ENCODE assay signal across 17 cellular contexts in genomic region chr5:146620663-146621051, GRCh38.
DNase-seq lines count a peak whose midpoint lies in the region; ATAC-seq lines count a peak whose summit lies in the region.
"Had no signal": no experiment of that assay in that cellular context is flagged by ENCODE, and none has a peak within 500 bp of the region (broad histone marks: within the 10 kb centered on the region; RNA-seq: fewer than 3 reads in every experiment).

No MANE protein-coding gene starts in this region.

- no peak overlapping the region for H3K4me3 ChIP-seq in aorta (ENCODE audit: low read length in 2 of 2)
- H3K4me3 ChIP-seq: adrenal gland, heart right ventricle had no signal

- peaks cover 3% of the 10 kb centered on the region for H3K36me3 Mint-ChIP-seq in effector memory CD8-positive, alpha-beta T cell (ENCODE audit: insufficient read depth)

- no peaks in the 10 kb centered on the region for H3K27me3 Mint-ChIP-seq in stimulated activated naive CD8-positive, alpha-beta T cell treated with anti-CD3 and anti-CD28 coated beads, Interleukin-15, amount 100 ng/mL, for 72 hours
- no peaks in the 10 kb centered on the region for H3K27me3 Mint-ChIP-seq in effector memory CD8-positive, alpha-beta T cell
- H3K27me3 Mint-ChIP-seq: activated CD4-positive, alpha-beta memory T cell treated with anti-CD3 and anti-CD28 coated beads, Interleukin-2, amount 10 ng/mL, durations not matched to agents 7 days and 5 days; CD4-positive, alpha-beta T cell had no signal

- H3K9me3 ChIP-seq in aorta (ENCODE audit: control insufficient read depth, low read length) = no peaks in the 10 kb centered on the region

- no peak overlapping the region for H3K27ac Mint-ChIP-seq in stimulated activated naive CD8-positive, alpha-beta T cell treated with anti-CD3 and anti-CD28 coated beads, Interleukin-15, amount 100 ng/mL, for 72 hours
- H3K27ac Mint-ChIP-seq in effector memory CD8-positive, alpha-beta T cell = no peak overlapping the region
- H3K27ac Mint-ChIP-seq: activated CD4-positive, alpha-beta memory T cell treated with anti-CD3 and anti-CD28 coated beads, Interleukin-2, amount 10 ng/mL, durations not matched to agents 7 days and 5 days; CD4-positive, alpha-beta T cell; HFFc6 had no signal

- no peaks in the 10 kb centered on the region for H3K4me1 ChIP-seq in aorta (ENCODE audit: control insufficient read depth in 1 of 2, insufficient read depth in 2 of 2, low read length in 2 of 2)
- H3K4me1 ChIP-seq: adrenal gland, heart right ventricle had no signal

- no peak for DNase-seq in stimulated activated naive CD8-positive, alpha-beta T cell treated with anti-CD3 and anti-CD28 coated beads, Interleukin-15, amount 100 ng/mL, for 72 hours
- DNase-seq in stimulated activated naive CD8-positive, alpha-beta T cell treated with anti-CD3 and anti-CD28 coated beads, Interleukin-15, Interleukin-2, amounts not matched to agents 100 U/mL and 50 U/mL, for 24 hours = no peak
- DNase-seq in NCI-H345 treated with DMSO at 0.1 percent for 48 hours (lab: John Stamatoyannopoulos, UW; ENCODE audit: unreplicated experiment) (peak; percentile 95), ecto neural progenitor cell (ENCODE audit: low spot score) (peak; percentile 52), aorta (no peak), kidney glomerular epithelial cell (lab: John Stamatoyannopoulos, UW) (no peak), NCI-H82 treated with DMSO at 0.1 percent for 48 hours (lab: John Stamatoyannopoulos, UW; ENCODE audit: unreplicated experiment) (no peak)
- DNase-seq in effector memory CD8-positive, alpha-beta T cell = no peak
- DNase-seq: activated CD4-positive, alpha-beta memory T cell treated with anti-CD3 and anti-CD28 coated beads, Interleukin-2, amount 10 ng/mL, durations not matched to agents 7 days and 5 days; CD4-positive, alpha-beta T cell; GDM1; heart right ventricle; HFFc6; NCI-H1048; stimulated activated CD4-positive, alpha-beta T cell treated with anti-CD3 and anti-CD28 coated beads, Interleukin-12 subunit alpha, Interleukin-12 subunit beta, amount 100 ng/mL, for 4 hours had no signal

- peak; percentile 12 for ATAC-seq in stimulated activated naive CD8-positive, alpha-beta T cell treated with anti-CD3 and anti-CD28 coated beads, Interleukin-15, amount 100 ng/mL, for 72 hours
- no peak for ATAC-seq in stimulated activated naive CD8-positive, alpha-beta T cell treated with anti-CD3 and anti-CD28 coated beads, Interleukin-15, Interleukin-2, amounts not matched to agents 100 U/mL and 50 U/mL, for 24 hours
- peak; percentile 7 for ATAC-seq in aorta (ENCODE audit: low FRiP score)
- no peak for ATAC-seq in effector memory CD8-positive, alpha-beta T cell (replicated peaks)
- ATAC-seq: heart right ventricle, SK-N-SH treated with all-trans-retinoic acid at 6 μM for 48 hours had no signal

- no peak overlapping the region for H3K27ac ChIP-seq in aorta (ENCODE audit: low read depth in 1 of 2, low read length in 2 of 2)
- H3K27ac ChIP-seq: adrenal gland, heart right ventricle had no signal

- H3K27me3 ChIP-seq in aorta (ENCODE audit: control insufficient read depth in 1 of 2, insufficient read depth in 2 of 2, low read length in 1 of 2) = no peaks in the 10 kb centered on the region
- H3K27me3 ChIP-seq: adrenal gland, heart right ventricle had no signal

- intact Hi-C loops in aorta (cut with DNase I) = no loop called here

- H3K4me1 Mint-ChIP-seq in stimulated activated naive CD8-positive, alpha-beta T cell treated with anti-CD3 and anti-CD28 coated beads, Interleukin-15, amount 100 ng/mL, for 72 hours = no peaks in the 10 kb centered on the region
- H3K4me1 Mint-ChIP-seq in effector memory CD8-positive, alpha-beta T cell (ENCODE audit: low read depth in 2 of 2) = peaks cover 7 to 9% of the 10 kb centered on the region in 2 donors
- H3K4me1 Mint-ChIP-seq: activated CD4-positive, alpha-beta memory T cell treated with anti-CD3 and anti-CD28 coated beads, Interleukin-2, amount 10 ng/mL, durations not matched to agents 7 days and 5 days had no signal

- 43 to 45% methylated on average over 5 of the region's 5 CpGs for WGBS in aorta, 2 donors

- no peak overlapping the region for H3K4me3 Mint-ChIP-seq in stimulated activated naive CD8-positive, alpha-beta T cell treated with anti-CD3 and anti-CD28 coated beads, Interleukin-15, amount 100 ng/mL, for 72 hours
- no peak overlapping the region for H3K4me3 Mint-ChIP-seq in effector memory CD8-positive, alpha-beta T cell
- H3K4me3 Mint-ChIP-seq: activated CD4-positive, alpha-beta memory T cell treated with anti-CD3 and anti-CD28 coated beads, Interleukin-2, amount 10 ng/mL, durations not matched to agents 7 days and 5 days; CD4-positive, alpha-beta T cell; HFFc6 had no signal

- H3K9me3 Mint-ChIP-seq in stimulated activated naive CD8-positive, alpha-beta T cell treated with anti-CD3 and anti-CD28 coated beads, Interleukin-15, amount 100 ng/mL, for 72 hours = peaks cover 0 to 17% of the 10 kb centered on the region in 2 donors
- no peaks in the 10 kb centered on the region for H3K9me3 Mint-ChIP-seq in effector memory CD8-positive, alpha-beta T cell
- H3K9me3 Mint-ChIP-seq: activated CD4-positive, alpha-beta memory T cell treated with anti-CD3 and anti-CD28 coated beads, Interleukin-2, amount 10 ng/mL, durations not matched to agents 7 days and 5 days had no signal

- H3K36me3 ChIP-seq in aorta (ENCODE audit: control insufficient read depth in 1 of 2, insufficient read depth in 2 of 2, low read length in 1 of 2) = peaks cover 0 to 3% of the 10 kb centered on the region in 2 donors
- H3K36me3 ChIP-seq: adrenal gland, heart right ventricle had no signal

Comparison
In these comparisons a context has a peak if more than half of its experiments do, and no peak if none do; other contexts are left out.
1. ATAC-seq: peak in stimulated activated naive CD8-positive, alpha-beta T cell treated with anti-CD3 and anti-CD28 coated beads, Interleukin-15, amount 100 ng/mL, for 72 hours (single experiment) and aorta (single experiment); none in stimulated activated naive CD8-positive, alpha-beta T cell treated with anti-CD3 and anti-CD28 coated beads, Interleukin-15, Interleukin-2, amounts not matched to agents 100 U/mL and 50 U/mL, for 24 hours (single experiment) and effector memory CD8-positive, alpha-beta T cell (single experiment).
2. DNase-seq: peak in NCI-H345 treated with DMSO at 0.1 percent for 48 hours (single experiment) and ecto neural progenitor cell (single experiment); none in stimulated activated naive CD8-positive, alpha-beta T cell treated with anti-CD3 and anti-CD28 coated beads, Interleukin-15, amount 100 ng/mL, for 72 hours (0 of 2), stimulated activated naive CD8-positive, alpha-beta T cell treated with anti-CD3 and anti-CD28 coated beads, Interleukin-15, Interleukin-2, amounts not matched to agents 100 U/mL and 50 U/mL, for 24 hours (single experiment), aorta (0 of 2), kidney glomerular epithelial cell (single experiment), NCI-H82 treated with DMSO at 0.1 percent for 48 hours (single experiment) and effector memory CD8-positive, alpha-beta T cell (0 of 3).